In the genomic region with DNA sequence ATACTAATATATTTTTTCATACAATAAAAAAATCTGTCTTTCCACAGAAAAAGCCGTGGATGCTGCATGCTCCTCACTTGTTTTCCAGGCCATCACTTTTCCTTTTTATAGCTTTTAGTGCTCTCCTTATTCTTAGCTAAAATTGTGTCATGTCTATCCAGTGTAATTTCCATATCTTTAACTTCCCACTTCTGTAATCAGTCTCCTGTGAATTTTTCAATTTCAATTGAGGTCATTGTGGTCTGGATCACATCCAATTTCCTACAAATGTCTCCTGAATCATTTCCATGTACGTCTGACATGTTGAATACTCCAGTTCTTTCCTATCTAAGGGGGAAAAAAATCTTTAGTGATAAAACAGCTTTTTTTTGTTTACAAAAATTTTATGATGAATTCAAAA, we compare ENCODE assay signal across 13 cellular contexts.
DNase-seq lines count a peak whose midpoint lies in the region; ATAC-seq and TF ChIP-seq lines count a peak whose summit lies in the region.
"Had no signal": no experiment of that assay in that cellular context is flagged by ENCODE, and none has a peak within 500 bp of the region (broad histone marks: within the 10 kb centered on the region; RNA-seq: fewer than 3 reads in every experiment).

No MANE protein-coding gene starts in this region.

- H3K4me3 ChIP-seq in AG04449 (ENCODE audit: low read depth, low read length) (no peak overlapping the region), SJCRH30 (no peak overlapping the region), fibroblast of mammary gland (ENCODE audit: control insufficient read depth, low read depth, low read length) (no peak overlapping the region)

- H3K4me1 ChIP-seq in SJCRH30, result no peaks in the 10 kb centered on the region

- peaks cover 2% of the 10 kb centered on the region for H3K4me1 Mint-ChIP-seq in activated naive CD8-positive, alpha-beta T cell treated with anti-CD3 and anti-CD28 coated beads, Interleukin-2, amount 50 U/mL, for 24 hours
- H3K4me1 Mint-ChIP-seq: activated CD8-positive, alpha-beta memory T cell treated with anti-CD3 and anti-CD28 coated beads, Interleukin-2, amount 10 ng/mL, durations not matched to agents 7 days and 5 days had no signal

- no peaks in the 10 kb centered on the region for H3K27me3 ChIP-seq in SJCRH30

- intact Hi-C loops in head of caudate nucleus (cut with DNase I), result no loop called here

- CTCF ChIA-PET in AG04449 (lab: Yijun Ruan, JAX), result no interaction called here

- DNase-seq in AG04449 (ENCODE audit: low read depth, low spot score) (peak; percentile 9), HS-27A (ENCODE audit: low read depth) (peak; percentile 41), SJCRH30 (peak; percentile 3 to 47), fibroblast of mammary gland (ENCODE audit: low read depth) (peak; percentile 34), head of caudate nucleus (no peak), LoVo (ENCODE audit: low spot score) (no peak)
- DNase-seq in activated naive CD8-positive, alpha-beta T cell treated with anti-CD3 and anti-CD28 coated beads, Interleukin-2, amount 50 U/mL, for 24 hours, result no peak
- no peak for DNase-seq in stimulated activated CD4-positive, alpha-beta T cell treated with anti-CD3 and anti-CD28 coated beads, Interleukin-4, amount 100 ng/mL, for 4 hours
- DNase-seq: activated CD8-positive, alpha-beta memory T cell treated with anti-CD3 and anti-CD28 coated beads, Interleukin-2, amount 10 ng/mL, durations not matched to agents 7 days and 5 days; amygdala; CD4-positive, CD25-positive, alpha-beta regulatory T cell; NCI-H2227 treated with DMSO at 0.1 percent for 48 hours; right cardiac atrium had no signal

- POLR2A ChIA-PET in AG04449 (lab: Yijun Ruan, JAX), result no interaction called here

- H3K27ac Mint-ChIP-seq in activated naive CD8-positive, alpha-beta T cell treated with anti-CD3 and anti-CD28 coated beads, Interleukin-2, amount 50 U/mL, for 24 hours, result no peak overlapping the region
- H3K27ac Mint-ChIP-seq: activated CD8-positive, alpha-beta memory T cell treated with anti-CD3 and anti-CD28 coated beads, Interleukin-2, amount 10 ng/mL, durations not matched to agents 7 days and 5 days had no signal

- no peaks in the 10 kb centered on the region for H3K27me3 Mint-ChIP-seq in activated naive CD8-positive, alpha-beta T cell treated with anti-CD3 and anti-CD28 coated beads, Interleukin-2, amount 50 U/mL, for 24 hours
- H3K27me3 Mint-ChIP-seq: activated CD8-positive, alpha-beta memory T cell treated with anti-CD3 and anti-CD28 coated beads, Interleukin-2, amount 10 ng/mL, durations not matched to agents 7 days and 5 days; CD4-positive, CD25-positive, alpha-beta regulatory T cell had no signal

- TF ChIP-seq CTCF in AG04449 (IDR thresholded peaks at IDR 0.05; ENCODE audit: insufficient read depth, low read length, missing control alignments), result no peak
- TF ChIP-seq CTCF in fibroblast of mammary gland (conservative IDR thresholded peaks at IDR 0.05; ENCODE audit: control insufficient read depth, insufficient read depth, low read depth, low read length), result no peak

- H3K4me3 Mint-ChIP-seq in activated naive CD8-positive, alpha-beta T cell treated with anti-CD3 and anti-CD28 coated beads, Interleukin-2, amount 50 U/mL, for 24 hours, result no peak overlapping the region
- H3K4me3 Mint-ChIP-seq: activated CD8-positive, alpha-beta memory T cell treated with anti-CD3 and anti-CD28 coated beads, Interleukin-2, amount 10 ng/mL, durations not matched to agents 7 days and 5 days; CD4-positive, CD25-positive, alpha-beta regulatory T cell had no signal

- H3K9me3 ChIP-seq in SJCRH30 (replicated peaks), result no peaks in the 10 kb centered on the region

- H3K27ac ChIP-seq in SJCRH30, result no peak overlapping the region

- H3K36me3 Mint-ChIP-seq in activated naive CD8-positive, alpha-beta T cell treated with anti-CD3 and anti-CD28 coated beads, Interleukin-2, amount 50 U/mL, for 24 hours (ENCODE audit: low read depth), result no peaks in the 10 kb centered on the region
- H3K36me3 Mint-ChIP-seq: CD4-positive, CD25-positive, alpha-beta regulatory T cell had no signal

- H3K36me3 ChIP-seq in SJCRH30, result no peaks in the 10 kb centered on the region

- no peak for ATAC-seq in activated naive CD8-positive, alpha-beta T cell treated with anti-CD3 and anti-CD28 coated beads, Interleukin-2, amount 50 U/mL, for 24 hours
- ATAC-seq: activated CD8-positive, alpha-beta memory T cell treated with anti-CD3 and anti-CD28 coated beads, Interleukin-2, amount 10 ng/mL, durations not matched to agents 7 days and 5 days had no signal

- H3K9me3 Mint-ChIP-seq in activated naive CD8-positive, alpha-beta T cell treated with anti-CD3 and anti-CD28 coated beads, Interleukin-2, amount 50 U/mL, for 24 hours, result peaks cover 13% of the 10 kb centered on the region

Comparison
In these comparisons a context has a peak if more than half of its experiments do, and no peak if none do; other contexts are left out.
1. DNase-seq: peak in AG04449 (single experiment), HS-27A (single experiment), SJCRH30 (2 of 2) and fibroblast of mammary gland (single experiment); none in head of caudate nucleus (0 of 42), LoVo (single experiment), activated naive CD8-positive, alpha-beta T cell treated with anti-CD3 and anti-CD28 coated beads, Interleukin-2, amount 50 U/mL, for 24 hours (single experiment) and stimulated activated CD4-positive, alpha-beta T cell treated with anti-CD3 and anti-CD28 coated beads, Interleukin-4, amount 100 ng/mL, for 4 hours (0 of 2).